9 cellular contexts compared by ENCODE assay signal in the genomic region with DNA sequence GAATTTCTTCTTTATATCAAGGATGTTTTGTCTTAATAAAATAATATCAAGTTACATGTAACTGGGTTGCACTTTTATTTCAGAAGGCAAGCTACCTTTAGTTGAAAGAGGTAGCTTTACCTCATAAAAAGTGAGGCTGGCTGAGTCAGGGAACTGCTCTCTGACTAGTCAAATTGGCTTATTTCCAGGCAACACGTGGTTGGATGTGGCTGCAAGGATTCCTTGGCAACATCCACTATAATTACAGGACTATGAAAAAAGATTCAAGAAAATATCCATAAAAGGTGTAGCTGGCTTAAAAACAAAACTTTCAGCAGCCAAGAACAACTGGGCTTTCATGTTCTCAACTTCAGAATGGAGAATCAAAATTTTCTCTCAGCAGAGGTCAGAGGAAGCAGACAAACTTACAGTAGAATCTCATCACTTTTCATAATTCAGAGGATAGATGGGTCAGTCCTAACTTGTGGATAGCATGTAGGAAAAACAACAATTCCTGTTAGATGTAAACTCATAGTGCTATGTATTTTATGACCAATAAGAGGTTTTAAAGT.
DNase-seq lines count a peak whose midpoint lies in the region; FAIRE-seq and TF ChIP-seq lines count a peak whose summit lies in the region.
"Had no signal": no experiment of that assay in that cellular context is flagged by ENCODE, and none has a peak within 500 bp of the region (broad histone marks: within the 10 kb centered on the region; RNA-seq: fewer than 3 reads in every experiment).

No MANE protein-coding gene starts in this region.

- intact Hi-C loops in kidney (cut with DNase I), result no loop called here

- POLR2A ChIA-PET in GM10248 (lab: Yijun Ruan, JAX) (no interaction called here), HEK293T (lab: Yijun Ruan, JAX) (no interaction called here)

- FAIRE-seq in kidney (lab: Jason Lieb, UNC) (peak; percentile 47), H54 (lab: Jason Lieb, UNC) (no peak)

- no peak overlapping the region for H3K9ac ChIP-seq in kidney (ENCODE audit: low read length in 2 of 2)

- TF ChIP-seq POLR2A in H54 (IDR thresholded peaks at IDR 0.05; ENCODE audit: low read depth, low read length), result no peak

- no peaks in the 10 kb centered on the region for H3K36me3 ChIP-seq in kidney (ENCODE audit: control insufficient read depth in 1 of 2, insufficient read depth in 2 of 2, low read length in 2 of 2)

- H3K4me3 ChIP-seq in astrocyte of the cerebellum (ENCODE audit: low read depth, low read length) (no peak overlapping the region), kidney (ENCODE audit: low read length in 2 of 2) (no peak overlapping the region)

- DNase-seq in AG09319 (ENCODE audit: extremely low read depth, low read depth) (peak; percentile 18), HT-29 (ENCODE audit: low spot score) (peak; percentile 92), astrocyte of the cerebellum (ENCODE audit: low read depth) (peak; percentile 94), kidney (no peak), GM10248 (ENCODE audit: extremely low spot score) (no peak), H54 (ENCODE audit: insufficient read length, low spot score) (no peak), ecto neural progenitor cell (ENCODE audit: low spot score) (no peak), HEK293T (ENCODE audit: extremely low spot score) (no peak)
- DNase-seq: activated gamma-delta T cell treated with Interleukin-2 at 50 U/mL for 16 hours had no signal

- H3K9me3 ChIP-seq in kidney (ENCODE audit: control insufficient read depth in 1 of 2, low read length in 2 of 2), result no peaks in the 10 kb centered on the region

- no peak for TF ChIP-seq CTCF in AG09319 (IDR thresholded peaks at IDR 0.05; ENCODE audit: low read depth, low read length)
- TF ChIP-seq CTCF in astrocyte of the cerebellum (IDR thresholded peaks at IDR 0.05; ENCODE audit: low read depth, low read length, missing control alignments), result no peak
- no peak for TF ChIP-seq CTCF in kidney (IDR thresholded peaks at IDR 0.05; ENCODE audit: borderline replicate concordance, extremely low read depth, insufficient read depth)
- no peak for TF ChIP-seq CTCF in GM10248 (IDR thresholded peaks at IDR 0.05; ENCODE audit: control extremely low read depth, extremely low read depth, low read depth, missing control alignments)

- CTCF ChIA-PET in GM10248 (lab: Yijun Ruan, JAX), result interaction anchor here (1.4 to 1.6 kb wide), 2 partner anchors 20 to 46 kb away, joined by 3 to 9 read pairs; no protein-coding TSS in a partner anchor
- CTCF ChIA-PET in HEK293T (lab: Yijun Ruan, JAX), result interaction anchor here (0.8 to 1.1 kb wide), 2 partner anchors 94 to 785 kb away, joined by 3 to 5 read pairs; no protein-coding TSS in a partner anchor

- no peak overlapping the region for H3K27ac ChIP-seq in kidney (ENCODE audit: low read depth in 2 of 2, low read length in 2 of 2)

- in situ Hi-C loops in astrocyte of the cerebellum (cut with HindIII; ENCODE audit: low sequenced_read_pairs), result no loop called here

- H3K4me1 ChIP-seq in kidney (ENCODE audit: control insufficient read depth in 1 of 2, insufficient read depth in 1 of 2, low read depth in 1 of 2, low read length in 2 of 2), result no peaks in the 10 kb centered on the region

TF ChIP-seq in HEK293T, 16 proteins besides CTCF, POLR2A, EP300 and RAD21:
- TF ChIP-seq FOXM1 (IDR thresholded peaks at IDR 0.05; ENCODE audit: borderline replicate concordance) (no peak), TARDBP (IDR thresholded peaks at IDR 0.05) (no peak), SP1 (IDR thresholded peaks at IDR 0.05) (no peak), L3MBTL2 (conservative IDR thresholded peaks at IDR 0.05) (no peak), NFRKB (IDR thresholded peaks at IDR 0.05) (no peak), SUZ12 (IDR thresholded peaks at IDR 0.05) (no peak), HDGF (IDR thresholded peaks at IDR 0.05; ENCODE audit: borderline replicate concordance) (no peak), ARNT (IDR thresholded peaks at IDR 0.05) (no peak), FOXK2 (IDR thresholded peaks at IDR 0.05) (no peak), LEF1 (IDR thresholded peaks at IDR 0.05; ENCODE audit: borderline replicate concordance) (no peak), ELF4 (IDR thresholded peaks at IDR 0.05) (no peak)
- TF ChIP-seq, protein P1, sequence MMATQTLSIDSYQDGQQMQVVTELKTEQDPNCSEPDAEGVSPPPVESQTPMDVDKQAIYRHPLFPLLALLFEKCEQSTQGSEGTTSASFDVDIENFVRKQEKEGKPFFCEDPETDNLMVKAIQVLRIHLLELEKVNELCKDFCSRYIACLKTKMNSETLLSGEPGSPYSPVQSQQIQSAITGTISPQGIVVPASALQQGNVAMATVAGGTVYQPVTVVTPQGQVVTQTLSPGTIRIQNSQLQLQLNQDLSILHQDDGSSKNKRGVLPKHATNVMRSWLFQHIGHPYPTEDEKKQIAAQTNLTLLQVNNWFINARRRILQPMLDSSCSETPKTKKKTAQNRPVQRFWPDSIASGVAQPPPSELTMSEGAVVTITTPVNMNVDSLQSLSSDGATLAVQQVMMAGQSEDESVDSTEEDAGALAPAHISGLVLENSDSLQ (IDR thresholded peaks at IDR 0.05), result no peak

Comparison
In these comparisons a context has a peak if more than half of its experiments do, and no peak if none do; other contexts are left out.
1. DNase-seq: peak in AG09319 (single experiment), HT-29 (single experiment) and astrocyte of the cerebellum (single experiment); none in kidney (single experiment), GM10248 (single experiment), H54 (single experiment), ecto neural progenitor cell (single experiment) and HEK293T (single experiment).